Comparison of ENCODE assay signal across 9 cellular contexts in genomic region chr11:64971421-64972233, GRCh38. TPM values are rescaled to one million over a fixed set of nuclear protein-coding genes. Genes with fewer than 3 reads are reported as not detected.
DNase-seq lines count a peak whose midpoint lies in the region; ATAC-seq, FAIRE-seq and TF ChIP-seq lines count a peak whose summit lies in the region.
"Had no signal": no experiment of that assay in that cellular context is flagged by ENCODE, and none has a peak within 500 bp of the region (broad histone marks: within the 10 kb centered on the region; RNA-seq: fewer than 3 reads in every experiment).

Gene MAJIN, minus strand, starts transcription at chr11:64972108. Its CDS starts 12,703 bp downstream, at chr11:64959405.

- no TSS peak for BruUV-seq in HepG2 (replicated peaks; lab: Mats Ljungman, UMichigan)

- H3K4me3 Mint-ChIP-seq in activated T-helper 17 cell treated with anti-CD3 and anti-CD28 coated beads, Interleukin-2, amount 50 U/mL, for 72 hours: peak within 1 kb of the TSS; percentile 64
- H3K4me3 Mint-ChIP-seq in endothelial cell (ENCODE audit: unreplicated experiment): no peak within 1 kb of the TSS

- no peak for DNase-seq in HepG2 (ENCODE audit: low spot score)
- DNase-seq in fibroblast of peridontal ligament (ENCODE audit: extremely low read depth): peak; percentile 56
- peak; percentile 15 for DNase-seq in non-pigmented ciliary epithelial cell (ENCODE audit: low read depth)
- peak; percentile 74 to 92 (median 89) for DNase-seq in stimulated activated naive CD4-positive, alpha-beta T cell (lab: John Stamatoyannopoulos, UW)
- no peak for DNase-seq in NCI-H1105 (lab: John Stamatoyannopoulos, UW)
- no peak for DNase-seq in endothelial cell (ENCODE audit: low spot score)

- no peaks in the 10 kb centered on the region for H3K79me2 ChIP-seq in HepG2 (ENCODE audit: insufficient read depth, low read length)

- H3K36me3 Mint-ChIP-seq in activated T-helper 17 cell treated with anti-CD3 and anti-CD28 coated beads, Interleukin-2, amount 50 U/mL, for 72 hours (ENCODE audit: low read depth): peaks cover 6% of the 10 kb centered on the region
- H3K36me3 Mint-ChIP-seq in endothelial cell (ENCODE audit: low read depth, unreplicated experiment): no peaks in the 10 kb centered on the region

- H3K9me3 ChIP-seq in liver (ENCODE audit: control insufficient read depth in 4 of 4, low read length in 3 of 4) (peaks cover 0 to 1% (median 0%) of the 10 kb centered on the region in 4 donors), HepG2 (ENCODE audit: low read length) (no peaks in the 10 kb centered on the region)

- no peak for TF ChIP-seq RAD21 in liver (IDR thresholded peaks at IDR 0.05)
- no peak for TF ChIP-seq RAD21 in HepG2 (CRISPR knock-in tag; IDR thresholded peaks at IDR 0.05)

- H3K4me1 ChIP-seq in liver (ENCODE audit: control insufficient read depth in 4 of 4, insufficient read depth in 4 of 4, low read length in 3 of 4) (peaks cover 0 to 10% (median 7%) of the 10 kb centered on the region in 4 donors), HepG2 (ENCODE audit: insufficient read depth, low read length) (no peaks in the 10 kb centered on the region)

- TF ChIP-seq EP300 in HepG2 (IDR thresholded peaks at IDR 0.05; ENCODE audit: low read depth in 2 of 2, low read length in 2 of 2) (no peak), HepG2 (CRISPR knock-in tag; IDR thresholded peaks at IDR 0.05; ENCODE audit: borderline replicate concordance) (no peak)

- peak within 1 kb of the TSS; percentile 88 for H3K27ac Mint-ChIP-seq in activated T-helper 17 cell treated with anti-CD3 and anti-CD28 coated beads, Interleukin-2, amount 50 U/mL, for 72 hours
- H3K27ac Mint-ChIP-seq in endothelial cell (ENCODE audit: unreplicated experiment): no peak within 1 kb of the TSS

- H3K27me3 Mint-ChIP-seq in activated T-helper 17 cell treated with anti-CD3 and anti-CD28 coated beads, Interleukin-2, amount 50 U/mL, for 72 hours: no peaks in the 10 kb centered on the region
- no peaks in the 10 kb centered on the region for H3K27me3 Mint-ChIP-seq in endothelial cell (ENCODE audit: unreplicated experiment)

- no peaks in the 10 kb centered on the region for H3K27me3 ChIP-seq in liver (ENCODE audit: control insufficient read depth in 4 of 4, insufficient read depth in 4 of 4, low read length in 3 of 4)
- peaks cover 0 to 10% of the 10 kb centered on the region in 2 experiments; a peak in 2 of 5 replicates for H3K27me3 ChIP-seq in HepG2 (ENCODE audit: control insufficient read depth in 1 of 2, insufficient read depth in 2 of 2, low read length in 2 of 2)
- H3K27me3 ChIP-seq: cardiac muscle cell had no signal

- H3K4me1 Mint-ChIP-seq in activated T-helper 17 cell treated with anti-CD3 and anti-CD28 coated beads, Interleukin-2, amount 50 U/mL, for 72 hours: peaks cover 33% of the 10 kb centered on the region
- no peaks in the 10 kb centered on the region for H3K4me1 Mint-ChIP-seq in endothelial cell (ENCODE audit: unreplicated experiment)

- H4K20me1 ChIP-seq in HepG2 (ENCODE audit: insufficient read depth, low read length): no peaks in the 10 kb centered on the region

- in situ Hi-C loops in HepG2 (cut with HindIII; ENCODE audit: extremely low pct_ligation_motif_present, low pct_unique_long_range_greater_than_20kb): no loop called here

- H3K4me2 ChIP-seq in HepG2 (ENCODE audit: low read depth, low read length): no peak within 1 kb of the TSS

- H3K36me3 ChIP-seq in liver (ENCODE audit: control insufficient read depth in 4 of 4, insufficient read depth in 3 of 4, low read depth in 1 of 4, low read length in 3 of 4) (no peaks in the 10 kb centered on the region), HepG2 (replicated peaks in 1 of 2; ENCODE audit: control insufficient read depth in 1 of 2, insufficient read depth in 2 of 2, low read length in 2 of 2) (no peaks in the 10 kb centered on the region)
- H3K36me3 ChIP-seq: cardiac muscle cell had no signal

- POLR2A ChIA-PET in HepG2 (lab: Yijun Ruan, JAX): no interaction called here

- TF ChIP-seq POLR2A in HepG2 (IDR thresholded peaks at IDR 0.05; ENCODE audit: insufficient read depth in 1 of 2, low read depth in 2 of 2, low read length in 2 of 2): no peak

- no peak within 1 kb of the TSS for H2AFZ ChIP-seq in HepG2 (ENCODE audit: low read length)

- ATAC-seq in HepG2: no peak
- peak; percentile 14 for ATAC-seq in activated T-helper 17 cell treated with anti-CD3 and anti-CD28 coated beads, Interleukin-2, amount 50 U/mL, for 72 hours (replicated peaks)

- H3K27ac ChIP-seq in liver (ENCODE audit: low read depth in 1 of 2, low read length in 2 of 2): no peak within 1 kb of the TSS
- no peak within 1 kb of the TSS for H3K27ac ChIP-seq in HepG2 (ENCODE audit: extremely low read length, insufficient read depth, low read length)
- H3K27ac ChIP-seq: cardiac muscle cell had no signal

- no peak for TF ChIP-seq CTCF in liver (IDR thresholded peaks at IDR 0.05; ENCODE audit: low read depth, low read length, missing input control)
- TF ChIP-seq CTCF in HepG2 (CRISPR knock-in tag; IDR thresholded peaks at IDR 0.05): no peak
- no peak for TF ChIP-seq CTCF in endothelial cell (IDR thresholded peaks at IDR 0.05; ENCODE audit: unreplicated experiment)

- H3K9me3 Mint-ChIP-seq in activated T-helper 17 cell treated with anti-CD3 and anti-CD28 coated beads, Interleukin-2, amount 50 U/mL, for 72 hours: no peaks in the 10 kb centered on the region
- H3K9me3 Mint-ChIP-seq in endothelial cell (ENCODE audit: unreplicated experiment): no peaks in the 10 kb centered on the region

- H3K4me3 ChIP-seq in liver (ENCODE audit: low read depth in 1 of 3, low read length in 3 of 3): peak within 1 kb of the TSS; percentile 33 to 47 (median 47)
- no peak within 1 kb of the TSS for H3K4me3 ChIP-seq in HepG2 (replicated peaks in 1 of 3; ENCODE audit: insufficient read depth in 1 of 3, low read depth in 2 of 3, low read length in 3 of 3)
- H3K4me3 ChIP-seq: cardiac muscle cell had no signal

- H3K9ac ChIP-seq in liver (ENCODE audit: low read depth in 1 of 2, low read length in 2 of 2): no peak within 1 kb of the TSS
- H3K9ac ChIP-seq in HepG2 (ENCODE audit: insufficient read depth, low read depth, low read length): no peak within 1 kb of the TSS

- intact Hi-C loops in HepG2 (cut with micrococcal nuclease; ENCODE audit: unreplicated experiment): no loop called here

- FAIRE-seq in HepG2 (lab: Jason Lieb, UNC): no peak

- 21% methylated on average over 69 of the region's 69 CpGs for WGBS in liver
- 68% methylated on average over 39 of the region's 69 CpGs for WGBS in HepG2 (ENCODE audit: low lambda C conversion rate)

- CTCF ChIA-PET in HepG2 (lab: Yijun Ruan, JAX; ENCODE audit: low intra/inter-chr PET ratio, low total read pairs): no interaction called here

TF ChIP-seq in HepG2, 621 proteins besides CTCF, POLR2A, EP300 and RAD21 (continues in another document):
- TF ChIP-seq MIXL1 (CRISPR knock-in tag; IDR thresholded peaks at IDR 0.05) (no peak), RBFOX2 (IDR thresholded peaks at IDR 0.05; ENCODE audit: low read depth, low read length) (no peak), JUN (CRISPR knock-in tag; IDR thresholded peaks at IDR 0.05) (no peak), LBX2 (CRISPR knock-in tag; IDR thresholded peaks at IDR 0.05; ENCODE audit: borderline replicate concordance) (no peak), MIER2 (CRISPR knock-in tag; IDR thresholded peaks at IDR 0.05) (no peak), BATF2 (CRISPR knock-in tag; IDR thresholded peaks at IDR 0.05) (no peak), SNRNP70 (IDR thresholded peaks at IDR 0.05; ENCODE audit: low read depth, low read length) (no peak), SALL1 (CRISPR knock-in tag; IDR thresholded peaks at IDR 0.05) (no peak), ARID2 (CRISPR knock-in tag; IDR thresholded peaks at IDR 0.05; ENCODE audit: borderline replicate concordance) (no peak), RFX3 (CRISPR knock-in tag; IDR thresholded peaks at IDR 0.05) (no peak), BRCA1 (CRISPR knock-in tag; IDR thresholded peaks at IDR 0.05) (no peak), ZNF333 (CRISPR knock-in tag; IDR thresholded peaks at IDR 0.05; ENCODE audit: borderline replicate concordance) (no peak)

RNA-seq across cellular contexts. Expression of gene MAJIN, which starts in this region (rescaled TPM):
- total RNA-seq in liver (not detected), HepG2 (2016; rRNA removed; fragmentation: Illumina TruSeq; extraction: Trizol) (not detected in 2 replicates), endothelial cell (ENCODE audit: unreplicated experiment) (not detected)
- polyA plus RNA-seq in liver (under 1 TPM; 0.09 to 0.31 TPM), HepG2 (2011; rRNA removed) (not detected in 2 replicates)
- total RNA-seq in HepG2 (2016; cell fraction: cytosol; rRNA removed; fragmentation: Illumina TruSeq; extraction: Trizol; ENCODE audit: low read depth): not detected in 2 replicates
- total RNA-seq in HepG2 (2016; cell fraction: insoluble cytoplasmic fraction; rRNA removed; fragmentation: Illumina TruSeq; extraction: Trizol): not detected in 2 replicates
- not detected in 2 replicates for total RNA-seq in HepG2 (2016; cell fraction: membrane; rRNA removed; fragmentation: Illumina TruSeq; extraction: Trizol)
- not detected in 2 replicates for total RNA-seq in HepG2 (2016; cell fraction: nucleus; rRNA removed; fragmentation: Illumina TruSeq; extraction: Trizol)
- not detected in 2 replicates for polyA plus RNA-seq in HepG2 (2011; cell fraction: cytosol; rRNA removed)
- not detected in 2 replicates for polyA plus RNA-seq in HepG2 (2011; cell fraction: nucleus; rRNA removed)
- not detected in 2 replicates for polyA plus RNA-seq in HepG2 (2012)
- polyA plus RNA-seq in HepG2 (2016; cell fraction: cytosol; fragmentation: Illumina TruSeq; extraction: Trizol; ENCODE audit: low read depth): not detected in 2 replicates
- not detected in 2 replicates for polyA plus RNA-seq in HepG2 (2016; cell fraction: insoluble cytoplasmic fraction; fragmentation: Illumina TruSeq; extraction: Trizol; ENCODE audit: low read depth)
- polyA plus RNA-seq in HepG2 (2016; cell fraction: membrane; fragmentation: Illumina TruSeq; extraction: Trizol; ENCODE audit: low read depth): not detected in 2 replicates
- not detected in 2 replicates for polyA plus RNA-seq in HepG2 (2016; cell fraction: nucleus; fragmentation: Illumina TruSeq; extraction: Trizol; ENCODE audit: insufficient read depth, low read depth)
- not detected in 2 replicates for polyA minus RNA-seq in HepG2 (2011; rRNA and poly(A)+ RNA removed; ENCODE audit: low replicate concordance)
- not detected in 2 replicates for polyA minus RNA-seq in HepG2 (2011; cell fraction: cytosol; rRNA and poly(A)+ RNA removed)
- not detected in 2 replicates for polyA minus RNA-seq in HepG2 (2011; cell fraction: nucleus; rRNA and poly(A)+ RNA removed)
- 1 to 10 TPM in 1 of 2 donors, not detected in 1; 1.1 TPM for total RNA-seq in activated T-helper 17 cell treated with anti-CD3 and anti-CD28 coated beads, Interleukin-2, amount 50 U/mL, for 72 hours
- total RNA-seq: cardiac muscle cell had no signal

Comparison
In these comparisons a context has a peak if more than half of its experiments do, and no peak if none do; other contexts are left out.
1. H3K4me3 ChIP-seq: peak in liver (3 of 3); none in HepG2 (0 of 3).
2. DNase-seq: peak in fibroblast of peridontal ligament (single experiment), non-pigmented ciliary epithelial cell (single experiment) and stimulated activated naive CD4-positive, alpha-beta T cell (6 of 6); none in HepG2 (single experiment), NCI-H1105 (single experiment) and endothelial cell (single experiment).